In genomic region chr13:25910243-25910642, GRCh38 we compare ENCODE assay signal across 15 cellular contexts.
DNase-seq lines count a peak whose midpoint lies in the region; ATAC-seq and TF ChIP-seq lines count a peak whose summit lies in the region.
"Had no signal": no experiment of that assay in that cellular context is flagged by ENCODE, and none has a peak within 500 bp of the region (broad histone marks: within the 10 kb centered on the region; RNA-seq: fewer than 3 reads in every experiment).

No MANE protein-coding gene starts in this region.

- H3K4me2 ChIP-seq in GM23338 (peak overlapping the region; percentile 6), mesendoderm (ENCODE audit: low read length) (no peak overlapping the region)
- H3K4me2 ChIP-seq: A549 had no signal

- H3K27me3 ChIP-seq in GM23338 (ENCODE audit: insufficient read depth), result no peaks in the 10 kb centered on the region
- no peaks in the 10 kb centered on the region for H3K27me3 ChIP-seq in WERI-Rb-1 (ENCODE audit: insufficient read depth, low read depth, severe bottlenecking)
- H3K27me3 ChIP-seq in mesendoderm (ENCODE audit: insufficient read depth, low read length, poor library complexity), result no peaks in the 10 kb centered on the region
- no peaks in the 10 kb centered on the region for H3K27me3 ChIP-seq in right atrium auricular region
- H3K27me3 ChIP-seq: SJCRH30 had no signal

- H3K79me1 ChIP-seq in mesendoderm (ENCODE audit: low read length), result no peaks in the 10 kb centered on the region

- TF ChIP-seq CTCF in GM23338 (conservative IDR thresholded peaks at IDR 0.05; ENCODE audit: low read depth in 2 of 2) (no peak), WERI-Rb-1 (IDR thresholded peaks at IDR 0.05; ENCODE audit: low read depth, low read length) (no peak), right atrium auricular region (IDR thresholded peaks at IDR 0.05) (no peak)

- H3K4me1 ChIP-seq in GM23338 (ENCODE audit: insufficient read depth) (peaks cover 55% of the 10 kb centered on the region), mesendoderm (ENCODE audit: control insufficient read depth, low read depth, low read length) (peaks cover 5% of the 10 kb centered on the region), right atrium auricular region (no peaks in the 10 kb centered on the region)
- H3K4me1 ChIP-seq: A549 had no signal

- DNase-seq in COLO668 (lab: John Stamatoyannopoulos, UW; ENCODE audit: unreplicated experiment) (peak; percentile 71), GM23338 (ENCODE audit: low spot score) (no peak), WERI-Rb-1 (peak; percentile 25), mesendoderm (peak; percentile 72), right atrium auricular region (ENCODE audit: low spot score) (no peak), SW 1271 (lab: John Stamatoyannopoulos, UW) (no peak), H4 (ENCODE audit: low spot score) (no peak)
- DNase-seq: CD4-positive, alpha-beta T cell; DMS79; GOT3; NCI-H1436 treated with DMSO at 0.1 percent for 48 hours; NCI-H2029 treated with DMSO at 0.1 percent for 48 hours; NCI-H774; SJCRH30 had no signal

- no peak overlapping the region for H2AFZ ChIP-seq in GM23338

- H3K4me3 ChIP-seq in GM23338 (no peak overlapping the region), WERI-Rb-1 (ENCODE audit: low read depth, low read length) (no peak overlapping the region), mesendoderm (ENCODE audit: low read length) (no peak overlapping the region), right atrium auricular region (no peak overlapping the region)
- H3K4me3 ChIP-seq: A549, SJCRH30 had no signal

- no peak overlapping the region for H3K9ac ChIP-seq in mesendoderm (ENCODE audit: low read length)

- no peak overlapping the region for H2BK15ac ChIP-seq in mesendoderm (replicated peaks; ENCODE audit: low read depth)

- peaks cover 4% of the 10 kb centered on the region; the same call in 1 of the 2 replicates for H3K9me2 ChIP-seq in GM23338 (ENCODE audit: insufficient read depth)

- no peaks in the 10 kb centered on the region for H3K36me3 Mint-ChIP-seq in GM23338 (ENCODE audit: low read depth)

- H2AK5ac ChIP-seq in mesendoderm (ENCODE audit: low read length), result no peak overlapping the region

- no peaks in the 10 kb centered on the region for H3K9me3 ChIP-seq in WERI-Rb-1 (ENCODE audit: severe bottlenecking)
- H3K9me3 ChIP-seq in right atrium auricular region, result no peaks in the 10 kb centered on the region
- H3K9me3 ChIP-seq: A549, SJCRH30 had no signal

- H3K27me3 Mint-ChIP-seq in GM23338 (ENCODE audit: insufficient read depth, low read depth, poor library complexity), result peaks cover 3% of the 10 kb centered on the region
- H3K27me3 Mint-ChIP-seq: CD4-positive, alpha-beta T cell had no signal

- H2BK120ac ChIP-seq in mesendoderm (ENCODE audit: low read depth, low read length), result no peak overlapping the region

- no peak overlapping the region for H3K18ac ChIP-seq in mesendoderm (ENCODE audit: low read length)

- H4K5ac ChIP-seq in mesendoderm (ENCODE audit: low read length), result no peak overlapping the region

- no peak overlapping the region for H4K8ac ChIP-seq in mesendoderm (ENCODE audit: low read depth, low read length)

- no peak overlapping the region for H3K56ac ChIP-seq in mesendoderm (ENCODE audit: low read length)

- peaks cover 6% of the 10 kb centered on the region; the same call in 1 of the 2 replicates for H3F3A ChIP-seq in GM23338 (replicated peaks; ENCODE audit: low read depth)

- peak; percentile 8; the same call in 2 of the 3 replicates for ATAC-seq in GM23338
- ATAC-seq: A549 had no signal

- no peaks in the 10 kb centered on the region for H4K20me1 ChIP-seq in GM23338 (replicated peaks; ENCODE audit: insufficient read depth)

- H3K27ac ChIP-seq in GM23338 (ENCODE audit: low read depth) (peak overlapping the region; percentile 41), WERI-Rb-1 (no peak overlapping the region), mesendoderm (ENCODE audit: low read depth, low read length) (peak overlapping the region; percentile 51), right atrium auricular region (no peak overlapping the region)
- H3K27ac ChIP-seq: A549, SJCRH30 had no signal

- H3K79me2 ChIP-seq in GM23338 (replicated peaks; ENCODE audit: insufficient read depth), result no peaks in the 10 kb centered on the region
- H3K79me2 ChIP-seq in mesendoderm (ENCODE audit: control insufficient read depth, insufficient read depth, low read length), result no peaks in the 10 kb centered on the region

- peak overlapping the region; percentile 14; the same call in 1 of the 2 replicates for H3K27ac Mint-ChIP-seq in GM23338
- H3K27ac Mint-ChIP-seq: CD4-positive, alpha-beta T cell had no signal

- no CpG with 5 or more reads among the region's 4 CpGs for WGBS in mesendoderm (ENCODE audit: extremely low coverage, insufficient coverage, low lambda C conversion rate)

- no peaks in the 10 kb centered on the region for H3K9me3 Mint-ChIP-seq in GM23338
- H3K9me3 Mint-ChIP-seq: CD4-positive, alpha-beta T cell had no signal

- H3K4me1 Mint-ChIP-seq in GM23338, result peaks cover 42% of the 10 kb centered on the region

- H3K36me3 ChIP-seq in GM23338 (ENCODE audit: insufficient read depth) (no peaks in the 10 kb centered on the region), WERI-Rb-1 (no peaks in the 10 kb centered on the region), mesendoderm (ENCODE audit: control insufficient read depth, insufficient read depth, low read length) (no peaks in the 10 kb centered on the region), right atrium auricular region (no peaks in the 10 kb centered on the region)
- H3K36me3 ChIP-seq: SJCRH30 had no signal

- H3K4me3 Mint-ChIP-seq in GM23338, result no peak overlapping the region
- H3K4me3 Mint-ChIP-seq: CD4-positive, alpha-beta T cell had no signal

- H3K4ac ChIP-seq in mesendoderm (ENCODE audit: low read depth, low read length), result no peak overlapping the region

- no peak overlapping the region for H3K23ac ChIP-seq in mesendoderm (ENCODE audit: low read length)

- H2BK5ac ChIP-seq in mesendoderm (ENCODE audit: low read length), result no peak overlapping the region

TF ChIP-seq in GM23338, 12 proteins besides CTCF, POLR2A, EP300 and RAD21 (continues in another document):
- no peak for TF ChIP-seq STAT1 (IDR thresholded peaks at IDR 0.05; ENCODE audit: unreplicated experiment)
- no peak for TF ChIP-seq POLR2AphosphoS5 (IDR thresholded peaks at IDR 0.05; ENCODE audit: low read depth)
- no peak for TF ChIP-seq ZNF331 (CRISPR knock-in tag; IDR thresholded peaks at IDR 0.05; ENCODE audit: low read depth)
- TF ChIP-seq EZH2phosphoT487 (IDR thresholded peaks at IDR 0.05; ENCODE audit: unreplicated experiment), result no peak
- no peak for TF ChIP-seq CREB1 (CRISPR knock-in tag; IDR thresholded peaks at IDR 0.05; ENCODE audit: low read depth)
- TF ChIP-seq ZNF114 (CRISPR knock-in tag; IDR thresholded peaks at IDR 0.05), result no peak
- TF ChIP-seq, protein P1, sequence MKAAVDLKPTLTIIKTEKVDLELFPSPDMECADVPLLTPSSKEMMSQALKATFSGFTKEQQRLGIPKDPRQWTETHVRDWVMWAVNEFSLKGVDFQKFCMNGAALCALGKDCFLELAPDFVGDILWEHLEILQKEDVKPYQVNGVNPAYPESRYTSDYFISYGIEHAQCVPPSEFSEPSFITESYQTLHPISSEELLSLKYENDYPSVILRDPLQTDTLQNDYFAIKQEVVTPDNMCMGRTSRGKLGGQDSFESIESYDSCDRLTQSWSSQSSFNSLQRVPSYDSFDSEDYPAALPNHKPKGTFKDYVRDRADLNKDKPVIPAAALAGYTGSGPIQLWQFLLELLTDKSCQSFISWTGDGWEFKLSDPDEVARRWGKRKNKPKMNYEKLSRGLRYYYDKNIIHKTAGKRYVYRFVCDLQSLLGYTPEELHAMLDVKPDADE (IDR thresholded peaks at IDR 0.05), result no peak
- no peak for TF ChIP-seq EZH2 (IDR thresholded peaks at IDR 0.05; ENCODE audit: low read depth, unreplicated experiment)
- TF ChIP-seq, protein P2, sequence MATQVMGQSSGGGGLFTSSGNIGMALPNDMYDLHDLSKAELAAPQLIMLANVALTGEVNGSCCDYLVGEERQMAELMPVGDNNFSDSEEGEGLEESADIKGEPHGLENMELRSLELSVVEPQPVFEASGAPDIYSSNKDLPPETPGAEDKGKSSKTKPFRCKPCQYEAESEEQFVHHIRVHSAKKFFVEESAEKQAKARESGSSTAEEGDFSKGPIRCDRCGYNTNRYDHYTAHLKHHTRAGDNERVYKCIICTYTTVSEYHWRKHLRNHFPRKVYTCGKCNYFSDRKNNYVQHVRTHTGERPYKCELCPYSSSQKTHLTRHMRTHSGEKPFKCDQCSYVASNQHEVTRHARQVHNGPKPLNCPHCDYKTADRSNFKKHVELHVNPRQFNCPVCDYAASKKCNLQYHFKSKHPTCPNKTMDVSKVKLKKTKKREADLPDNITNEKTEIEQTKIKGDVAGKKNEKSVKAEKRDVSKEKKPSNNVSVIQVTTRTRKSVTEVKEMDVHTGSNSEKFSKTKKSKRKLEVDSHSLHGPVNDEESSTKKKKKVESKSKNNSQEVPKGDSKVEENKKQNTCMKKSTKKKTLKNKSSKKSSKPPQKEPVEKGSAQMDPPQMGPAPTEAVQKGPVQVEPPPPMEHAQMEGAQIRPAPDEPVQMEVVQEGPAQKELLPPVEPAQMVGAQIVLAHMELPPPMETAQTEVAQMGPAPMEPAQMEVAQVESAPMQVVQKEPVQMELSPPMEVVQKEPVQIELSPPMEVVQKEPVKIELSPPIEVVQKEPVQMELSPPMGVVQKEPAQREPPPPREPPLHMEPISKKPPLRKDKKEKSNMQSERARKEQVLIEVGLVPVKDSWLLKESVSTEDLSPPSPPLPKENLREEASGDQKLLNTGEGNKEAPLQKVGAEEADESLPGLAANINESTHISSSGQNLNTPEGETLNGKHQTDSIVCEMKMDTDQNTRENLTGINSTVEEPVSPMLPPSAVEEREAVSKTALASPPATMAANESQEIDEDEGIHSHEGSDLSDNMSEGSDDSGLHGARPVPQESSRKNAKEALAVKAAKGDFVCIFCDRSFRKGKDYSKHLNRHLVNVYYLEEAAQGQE (IDR thresholded peaks at IDR 0.05; ENCODE audit: unreplicated experiment), result no peak
- no peak for TF ChIP-seq JUNB (IDR thresholded peaks at IDR 0.05; ENCODE audit: unreplicated experiment)
- TF ChIP-seq NANOG (IDR thresholded peaks at IDR 0.05; ENCODE audit: borderline replicate concordance), result no peak

Comparison
In these comparisons a context has a peak if more than half of its experiments do, and no peak if none do; other contexts are left out.
1. DNase-seq: peak in COLO668 (single experiment), WERI-Rb-1 (single experiment) and mesendoderm (single experiment); none in GM23338 (single experiment), right atrium auricular region (single experiment), SW 1271 (0 of 2) and H4 (single experiment).
2. H3K27ac ChIP-seq: peak in GM23338 (single experiment) and mesendoderm (single experiment); none in WERI-Rb-1 (single experiment) and right atrium auricular region (0 of 2).